In genomic region chr16:28293589-28293935, GRCh38 we compare ENCODE assay signal across 9 cellular contexts. TPM values are rescaled to one million over a fixed set of nuclear protein-coding genes. Genes with fewer than 3 reads are reported as not detected.
DNase-seq lines count a peak whose midpoint lies in the region; ATAC-seq and TF ChIP-seq lines count a peak whose summit lies in the region.
"Had no signal": no experiment of that assay in that cellular context is flagged by ENCODE, and none has a peak within 500 bp of the region (broad histone marks: within the 10 kb centered on the region; RNA-seq: fewer than 3 reads in every experiment).

No MANE protein-coding gene starts in this region.

- H3K27me3 Mint-ChIP-seq in activated naive CD4-positive, alpha-beta T cell treated with anti-CD3 and anti-CD28 coated beads for 36 hours (ENCODE audit: low read depth) = no peaks in the 10 kb centered on the region
- H3K27me3 Mint-ChIP-seq in activated CD8-positive, alpha-beta T cell treated with anti-CD3 and anti-CD28 coated beads, Interleukin-2, amount 10 ng/mL, durations not matched to agents 7 days and 5 days (ENCODE audit: low read depth) = peaks cover 5% of the 10 kb centered on the region

- no peak for ATAC-seq in activated CD8-positive, alpha-beta T cell treated with anti-CD3 and anti-CD28 coated beads, Interleukin-2, amount 10 ng/mL, durations not matched to agents 7 days and 5 days
- no peak for ATAC-seq in lower lobe of right lung

- H3K36me3 ChIP-seq in lower lobe of right lung (no peaks in the 10 kb centered on the region), thymus (ENCODE audit: control insufficient read depth, insufficient read depth) (peaks cover 3% of the 10 kb centered on the region)

- H3K27ac Mint-ChIP-seq in activated naive CD4-positive, alpha-beta T cell treated with anti-CD3 and anti-CD28 coated beads for 36 hours = no peak overlapping the region
- no peak overlapping the region for H3K27ac Mint-ChIP-seq in activated CD8-positive, alpha-beta T cell treated with anti-CD3 and anti-CD28 coated beads, Interleukin-2, amount 10 ng/mL, durations not matched to agents 7 days and 5 days

- CTCF ChIA-PET in activated naive CD4-positive, alpha-beta T cell treated with anti-CD3 and anti-CD28 coated beads for 36 hours (lab: Charles Lee) = interaction anchor here (2.2 to 4.0 kb wide), 2 partner anchors 16 to 23 kb away, joined by 10 to 24 read pairs; no protein-coding TSS in a partner anchor
- CTCF ChIA-PET in activated CD8-positive, alpha-beta T cell treated with anti-CD3 and anti-CD28 coated beads, Interleukin-2, amount 10 ng/mL, durations not matched to agents 7 days and 5 days (lab: Charles Lee) = interaction anchor here (0.8 to 5.3 kb wide), 4 partner anchors 13 to 23 kb away, joined by 3 to 33 read pairs (median 8); no protein-coding TSS in a partner anchor

- H3K36me3 Mint-ChIP-seq in activated naive CD4-positive, alpha-beta T cell treated with anti-CD3 and anti-CD28 coated beads for 36 hours (ENCODE audit: low read depth) = no peaks in the 10 kb centered on the region
- peaks cover 13% of the 10 kb centered on the region for H3K36me3 Mint-ChIP-seq in activated CD8-positive, alpha-beta T cell treated with anti-CD3 and anti-CD28 coated beads, Interleukin-2, amount 10 ng/mL, durations not matched to agents 7 days and 5 days (ENCODE audit: low read depth)

- POLR2A ChIA-PET in activated CD8-positive, alpha-beta T cell treated with anti-CD3 and anti-CD28 coated beads, Interleukin-2, amount 10 ng/mL, durations not matched to agents 7 days and 5 days (lab: Charles Lee) = interaction anchor here (1.5 to 2.3 kb wide), 2 partner anchors 12 to 16 kb away, joined by 4 to 6 read pairs; no protein-coding TSS in a partner anchor

- no peak for DNase-seq in activated naive CD4-positive, alpha-beta T cell treated with anti-CD3 and anti-CD28 coated beads for 36 hours
- no peak for DNase-seq in activated naive CD4-positive, alpha-beta T cell (lab: John Stamatoyannopoulos, UW)
- DNase-seq in activated CD8-positive, alpha-beta T cell treated with anti-CD3 and anti-CD28 coated beads, Interleukin-2, amount 10 ng/mL, durations not matched to agents 7 days and 5 days = no peak
- DNase-seq in lower lobe of right lung (no peak), 8988T (no peak), NCI-H1105 (lab: John Stamatoyannopoulos, UW) (no peak), NCI-H1417 (lab: John Stamatoyannopoulos, UW) (no peak)

- WGBS in thymus = 46% methylated on average over 9 of the region's 9 CpGs

- H3K4me3 ChIP-seq in lower lobe of right lung (peak overlapping the region; percentile 65), thymus (ENCODE audit: low read length) (peak overlapping the region; percentile 70)

- H3K9me3 ChIP-seq in lower lobe of right lung (no peaks in the 10 kb centered on the region), thymus (ENCODE audit: control insufficient read depth) (no peaks in the 10 kb centered on the region)

- no peaks in the 10 kb centered on the region for H3K9me3 Mint-ChIP-seq in activated naive CD4-positive, alpha-beta T cell treated with anti-CD3 and anti-CD28 coated beads for 36 hours
- no peaks in the 10 kb centered on the region for H3K9me3 Mint-ChIP-seq in activated CD8-positive, alpha-beta T cell treated with anti-CD3 and anti-CD28 coated beads, Interleukin-2, amount 10 ng/mL, durations not matched to agents 7 days and 5 days (ENCODE audit: insufficient read depth)

- H3K27ac ChIP-seq in lower lobe of right lung = no peak overlapping the region
- no peak overlapping the region for H3K27ac ChIP-seq in thymus (ENCODE audit: low read depth)
- H3K27ac ChIP-seq: RWPE1 had no signal

- TF ChIP-seq CTCF in lower lobe of right lung (IDR thresholded peaks at IDR 0.05) = no peak

- intact Hi-C loops in activated naive CD4-positive, alpha-beta T cell treated with anti-CD3 and anti-CD28 coated beads for 36 hours (cut with micrococcal nuclease) = loop anchor here (2.0 to 5.0 kb wide), 3 partner anchors 17 to 529 kb away; partner anchors contain the start of gene ATXN2L
- intact Hi-C loops in lower lobe of right lung (cut with DNase I) = no loop called here

- H3K4me1 ChIP-seq in lower lobe of right lung (peaks cover 28% of the 10 kb centered on the region), thymus (ENCODE audit: control insufficient read depth, insufficient read depth, low read length) (peaks cover 41% of the 10 kb centered on the region)

- peaks cover 62% of the 10 kb centered on the region for H3K4me1 Mint-ChIP-seq in activated naive CD4-positive, alpha-beta T cell treated with anti-CD3 and anti-CD28 coated beads for 36 hours (ENCODE audit: low read depth)
- H3K4me1 Mint-ChIP-seq in activated CD8-positive, alpha-beta T cell treated with anti-CD3 and anti-CD28 coated beads, Interleukin-2, amount 10 ng/mL, durations not matched to agents 7 days and 5 days (ENCODE audit: low read depth) = peaks cover 70% of the 10 kb centered on the region

- peak overlapping the region; percentile 67 for H3K4me3 Mint-ChIP-seq in activated naive CD4-positive, alpha-beta T cell treated with anti-CD3 and anti-CD28 coated beads for 36 hours
- H3K4me3 Mint-ChIP-seq in activated CD8-positive, alpha-beta T cell treated with anti-CD3 and anti-CD28 coated beads, Interleukin-2, amount 10 ng/mL, durations not matched to agents 7 days and 5 days = peak overlapping the region; percentile 76

- H3K27me3 ChIP-seq in lower lobe of right lung (ENCODE audit: low read depth) = peaks cover 8% of the 10 kb centered on the region
- no peaks in the 10 kb centered on the region for H3K27me3 ChIP-seq in thymus (ENCODE audit: control insufficient read depth, insufficient read depth)

RNA-seq across cellular contexts. Expression of gene SBK1, which starts 1.2 kb away (rescaled TPM):
- 1 to 10 TPM; 2.8 to 3.4 TPM for total RNA-seq in activated naive CD4-positive, alpha-beta T cell treated with anti-CD3 and anti-CD28 coated beads for 36 hours
- total RNA-seq in activated CD8-positive, alpha-beta T cell treated with anti-CD3 and anti-CD28 coated beads, Interleukin-2, amount 10 ng/mL, durations not matched to agents 7 days and 5 days = 10 to 100 TPM; 10.0 to 10.7 TPM
- 2.4 TPM for total RNA-seq in lower lobe of right lung
- polyA plus RNA-seq in thymus = 5.2 TPM
